In genomic region chr15:63121382-63122001, GRCh38 we compare ENCODE assay signal across 8 cellular contexts. TPM values are rescaled to one million over a fixed set of nuclear protein-coding genes. Genes with fewer than 3 reads are reported as not detected.
DNase-seq lines count a peak whose midpoint lies in the region; ATAC-seq, FAIRE-seq and TF ChIP-seq lines count a peak whose summit lies in the region.

TSS of gene LACTB (plus strand) at chr15:63121861. CDS start at chr15:63121872, 11 bp downstream.

- H3K36me3 Mint-ChIP-seq in activated CD4-positive, alpha-beta memory T cell treated with anti-CD3 and anti-CD28 coated beads, Interleukin-2, amount 10 ng/mL, durations not matched to agents 7 days and 5 days (ENCODE audit: low read depth), result peaks cover 16% of the 10 kb centered on the region

- H3K9me3 ChIP-seq in BE2C (no peaks in the 10 kb centered on the region), liver (ENCODE audit: control insufficient read depth in 4 of 4, low read length in 3 of 4) (peaks cover 0 to 4% (median 0%) of the 10 kb centered on the region in 4 donors)

- H3K4me3 Mint-ChIP-seq in activated CD4-positive, alpha-beta memory T cell treated with anti-CD3 and anti-CD28 coated beads, Interleukin-2, amount 10 ng/mL, durations not matched to agents 7 days and 5 days, result peak within 1 kb of the TSS; percentile 88

- POLR2A ChIA-PET in activated CD4-positive, alpha-beta memory T cell treated with anti-CD3 and anti-CD28 coated beads, Interleukin-2, amount 10 ng/mL, durations not matched to agents 7 days and 5 days (lab: Charles Lee), result no interaction called here

- peak within 1 kb of the TSS; percentile 74 for H3K27ac Mint-ChIP-seq in activated CD4-positive, alpha-beta memory T cell treated with anti-CD3 and anti-CD28 coated beads, Interleukin-2, amount 10 ng/mL, durations not matched to agents 7 days and 5 days

- 2% methylated on average over 40 of the region's 40 CpGs for WGBS in liver

- peaks cover 15% of the 10 kb centered on the region for H3K4me1 Mint-ChIP-seq in activated CD4-positive, alpha-beta memory T cell treated with anti-CD3 and anti-CD28 coated beads, Interleukin-2, amount 10 ng/mL, durations not matched to agents 7 days and 5 days

- peak within 1 kb of the TSS; percentile 66 to 84 for H3K9ac ChIP-seq in liver (ENCODE audit: low read depth in 1 of 2, low read length in 2 of 2)

- CTCF ChIA-PET in activated CD4-positive, alpha-beta memory T cell treated with anti-CD3 and anti-CD28 coated beads, Interleukin-2, amount 10 ng/mL, durations not matched to agents 7 days and 5 days (lab: Charles Lee), result no interaction called here

- peak; percentile 63 for ATAC-seq in HG03442 (IDR thresholded peaks at IDR 0.05; ENCODE audit: unreplicated experiment)

- H3K4me1 ChIP-seq in BE2C (peaks cover 4% of the 10 kb centered on the region; the same call in 1 of the 2 replicates), liver (ENCODE audit: control insufficient read depth in 4 of 4, insufficient read depth in 4 of 4, low read length in 3 of 4) (peaks cover 0 to 12% (median 4%) of the 10 kb centered on the region in 4 donors)

- DNase-seq in BE2C (peak; percentile 93), GM19239 (ENCODE audit: insufficient read length, low spot score) (peak; percentile 64), NCI-H748 treated with DMSO at 0.1 percent for 48 hours (lab: John Stamatoyannopoulos, UW) (peak; percentile 28), dorsolateral prefrontal cortex (peak; percentile 74 to 89 (median 86))
- peak; percentile 85 for DNase-seq in activated CD4-positive, alpha-beta memory T cell treated with anti-CD3 and anti-CD28 coated beads, Interleukin-2, amount 10 ng/mL, durations not matched to agents 7 days and 5 days
- peak; percentile 82 for DNase-seq in stimulated activated CD4-positive, alpha-beta T cell treated with anti-CD3 and anti-CD28 coated beads, Interleukin-4, amount 100 ng/mL, for 24 hours

- H3K9me3 Mint-ChIP-seq in activated CD4-positive, alpha-beta memory T cell treated with anti-CD3 and anti-CD28 coated beads, Interleukin-2, amount 10 ng/mL, durations not matched to agents 7 days and 5 days, result peaks cover 19% of the 10 kb centered on the region

- H3K4me3 ChIP-seq in BE2C (ENCODE audit: low read depth, low read length) (peak within 1 kb of the TSS; percentile 86), dorsolateral prefrontal cortex (peak within 1 kb of the TSS; percentile 58 to 100 (median 98)), liver (ENCODE audit: low read depth in 1 of 3, low read length in 3 of 3) (peak within 1 kb of the TSS; percentile 55 to 87 (median 80))

- peak within 1 kb of the TSS; percentile 13 to 95 (median 85) for H3K27ac ChIP-seq in dorsolateral prefrontal cortex
- peak within 1 kb of the TSS; percentile 93 to 95 for H3K27ac ChIP-seq in liver (ENCODE audit: low read depth in 1 of 2, low read length in 2 of 2)

- TF ChIP-seq CTCF in BE2C (IDR thresholded peaks at IDR 0.05; ENCODE audit: low read depth, low read length) (no peak), dorsolateral prefrontal cortex (IDR thresholded peaks at IDR 0.05 in 54 of 56, conservative IDR thresholded peaks at IDR 0.05 in 2 of 56; ENCODE audit: low read depth in 1 of 56, partially characterized antibody in 56 of 56) (peak in 17 of 56 donors; percentile 9 to 49 (median 25)), liver (IDR thresholded peaks at IDR 0.05; ENCODE audit: low read depth, low read length, missing input control) (no peak)

- intact Hi-C loops in dorsolateral prefrontal cortex (cut with DNase I), result loop anchor here (5.0 to 10.0 kb wide), 2 partner anchors 36 to 63 kb away; partner anchors contain the start of genes RAB8B (in 1 of the 2) and RPS27L (in 1 of the 2)

- peak; percentile 70 for FAIRE-seq in GM19239 (lab: Jason Lieb, UNC)

- TF ChIP-seq RAD21 in liver (IDR thresholded peaks at IDR 0.05), result peak in 1 of 2 donors; percentile 18

- H3K27me3 ChIP-seq in BE2C (no peaks in the 10 kb centered on the region), dorsolateral prefrontal cortex (no peaks in the 10 kb centered on the region), liver (ENCODE audit: control insufficient read depth in 4 of 4, insufficient read depth in 4 of 4, low read length in 3 of 4) (no peaks in the 10 kb centered on the region)

- H3K27me3 Mint-ChIP-seq in activated CD4-positive, alpha-beta memory T cell treated with anti-CD3 and anti-CD28 coated beads, Interleukin-2, amount 10 ng/mL, durations not matched to agents 7 days and 5 days, result no peaks in the 10 kb centered on the region

- H3K36me3 ChIP-seq in BE2C (no peaks in the 10 kb centered on the region), liver (ENCODE audit: control insufficient read depth in 4 of 4, insufficient read depth in 3 of 4, low read depth in 1 of 4, low read length in 3 of 4) (peaks cover 0 to 5% (median 0%) of the 10 kb centered on the region in 4 donors)

TF ChIP-seq in liver, 16 proteins besides CTCF, POLR2A, EP300 and RAD21:
- TF ChIP-seq YY1 (IDR thresholded peaks at IDR 0.05), result peak; percentile 51
- no peak for TF ChIP-seq GABPA (IDR thresholded peaks at IDR 0.05 in 1 of 2, conservative IDR thresholded peaks at IDR 0.05 in 1 of 2)
- TF ChIP-seq NR2F2 (IDR thresholded peaks at IDR 0.05), result no peak
- peak; percentile 39 for TF ChIP-seq SP1 (IDR thresholded peaks at IDR 0.05)
- TF ChIP-seq ATF3 (IDR thresholded peaks at IDR 0.05), result no peak
- peak in 1 of 2 donors; percentile 19 for TF ChIP-seq EGR1 (IDR thresholded peaks at IDR 0.05; ENCODE audit: low read depth in 2 of 2)
- peak; percentile 14 for TF ChIP-seq MAX (IDR thresholded peaks at IDR 0.05)
- TF ChIP-seq HNF4A (conservative IDR thresholded peaks at IDR 0.05), result peak in 1 of 2 donors; percentile 6
- TF ChIP-seq HNF4G (IDR thresholded peaks at IDR 0.05), result no peak
- peak in 1 of 2 donors; percentile 5 for TF ChIP-seq RXRA (IDR thresholded peaks at IDR 0.05)
- TF ChIP-seq ZBTB33 (IDR thresholded peaks at IDR 0.05), result no peak
- TF ChIP-seq TAF1 (conservative IDR thresholded peaks at IDR 0.05), result peak; percentile 25

RNA-seq across cellular contexts. Expression of gene LACTB, which starts in this region (rescaled TPM):
- polyA plus RNA-seq in BE2C (2012; ENCODE audit: insufficient read depth, insufficient read length, low read depth), result 6.9 TPM
- total RNA-seq in activated CD4-positive, alpha-beta memory T cell treated with anti-CD3 and anti-CD28 coated beads, Interleukin-2, amount 10 ng/mL, durations not matched to agents 7 days and 5 days, result 10 to 100 TPM; 12.7 to 14.0 TPM
- total RNA-seq in dorsolateral prefrontal cortex, result 10 to 100 TPM in 70 of 120 experiments, 1 to 10 TPM in 50; 6.5 to 17.1 (median 10.3) TPM
- 10 to 100 TPM; 13.2 to 19.7 TPM for total RNA-seq in liver
- 10 to 100 TPM; 18.5 to 25.3 TPM for polyA plus RNA-seq in liver

Comparison
In these comparisons a context has a peak if more than half of its experiments do, and no peak if none do; other contexts are left out.
1. Peak in every context shown above with its lines: DNase-seq, ATAC-seq, H3K4me3 ChIP-seq and H3K27ac ChIP-seq.
2. DNase-seq: peak in every context shown above with its lines; median percentile 93 in BE2C; 86 in dorsolateral prefrontal cortex; 85 in activated CD4-positive, alpha-beta memory T cell treated with anti-CD3 and anti-CD28 coated beads, Interleukin-2, amount 10 ng/mL, durations not matched to agents 7 days and 5 days; 82 in stimulated activated CD4-positive, alpha-beta T cell treated with anti-CD3 and anti-CD28 coated beads, Interleukin-4, amount 100 ng/mL, for 24 hours; 64 in GM19239; 28 in NCI-H748 treated with DMSO at 0.1 percent for 48 hours.